ENCODE assay signal across 8 cellular contexts in the genomic region with DNA sequence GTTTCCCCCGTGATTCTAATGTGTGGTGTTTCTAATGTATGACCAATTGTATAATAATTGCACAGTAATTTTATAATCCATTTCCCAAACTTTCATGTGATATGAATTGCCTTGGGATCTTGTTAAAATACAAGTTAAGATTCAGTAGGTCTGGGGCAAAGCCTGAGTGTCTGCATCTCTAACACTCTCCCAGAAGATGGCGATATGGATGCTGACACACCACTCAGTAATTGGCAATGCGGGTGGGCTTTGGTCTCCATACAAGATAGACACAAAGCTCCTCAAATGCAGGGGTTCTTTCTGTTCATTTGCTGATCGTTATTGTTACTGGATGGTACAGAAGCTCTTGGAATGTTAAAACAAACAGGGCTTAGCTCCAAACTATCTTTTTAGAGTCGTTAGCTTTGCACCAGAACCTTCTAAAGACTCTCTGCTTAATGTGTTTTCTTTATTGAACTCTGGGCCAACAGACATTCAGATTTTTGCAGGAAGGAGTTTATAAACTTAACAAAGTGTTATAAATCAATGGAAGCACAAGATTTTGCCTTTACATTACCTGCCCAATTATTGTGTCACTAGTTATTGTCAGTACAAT. TPM values are rescaled to one million over a fixed set of nuclear protein-coding genes. Genes with fewer than 3 reads are reported as not detected.
A peak's percentile ranks its signal among the peaks of the same experiment; 100 is the strongest.
DNase-seq lines count a peak whose midpoint lies in the region; ATAC-seq and TF ChIP-seq lines count a peak whose summit lies in the region.
"Had no signal": no experiment of that assay in that cellular context is flagged by ENCODE, and none has a peak within 500 bp of the region (broad histone marks: within the 10 kb centered on the region; RNA-seq: fewer than 3 reads in every experiment).

No MANE protein-coding gene starts in this region.

- DNase-seq in GM13977 (ENCODE audit: low spot score) (no peak), KBM-7 (peak; percentile 23), astrocyte of the spinal cord (ENCODE audit: low read depth, low spot score) (peak; percentile 39), neuronal stem cell (ENCODE audit: low spot score) (peak; percentile 63), occipital lobe (lab: John Stamatoyannopoulos, UW) (no peak), stomach (no peak)

- peak overlapping the region; percentile 85 for H2AFZ ChIP-seq in neuronal stem cell (ENCODE audit: low read length)

- no CpG with 5 or more reads among the region's 5 CpGs for WGBS in neuronal stem cell (ENCODE audit: extremely low coverage in 2 of 2, insufficient read length in 2 of 2, insufficient replicate concordance in 1 of 2), 2 donors
- WGBS in stomach, 5 donors: 15 to 23% (median 19%) methylated on average over 5 of the region's 5 CpGs

- no peak overlapping the region for H3K4me2 ChIP-seq in neuronal stem cell (ENCODE audit: insufficient read depth, low read length, poor library complexity, severe bottlenecking)

- no peak overlapping the region for H2AK5ac ChIP-seq in neuronal stem cell (ENCODE audit: low read depth, low read length)

- H3K36me3 ChIP-seq in neuronal stem cell (replicated peaks in 1 of 2; ENCODE audit: control insufficient read depth in 2 of 2, insufficient read depth in 2 of 2, low read length in 2 of 2) (no peaks in the 10 kb centered on the region), stomach (no peaks in the 10 kb centered on the region)

- H3K23ac ChIP-seq in neuronal stem cell (ENCODE audit: low read depth, low read length, poor library complexity): no peak overlapping the region

- H3K79me1 ChIP-seq in neuronal stem cell (ENCODE audit: low read depth, low read length): no peaks in the 10 kb centered on the region

- intact Hi-C loops in stomach (cut with DNase I; ENCODE audit: low total_unique reads): no loop called here

- no peak for TF ChIP-seq EP300 in stomach (IDR thresholded peaks at IDR 0.05)

- H3K4ac ChIP-seq in neuronal stem cell (ENCODE audit: low read length): no peak overlapping the region

- no peak for TF ChIP-seq POLR2A in stomach (IDR thresholded peaks at IDR 0.05)

- H3K4me1 ChIP-seq in neuronal stem cell (ENCODE audit: control insufficient read depth in 2 of 2, insufficient read depth in 1 of 2, low read depth in 1 of 2, low read length in 2 of 2): peaks cover 2 to 5% of the 10 kb centered on the region in 2 donors
- peaks cover 0 to 4% (median 2%) of the 10 kb centered on the region in 4 donors for H3K4me1 ChIP-seq in stomach

- no peak overlapping the region for H3K27ac ChIP-seq in neuronal stem cell (replicated peaks; ENCODE audit: low read length)
- H3K27ac ChIP-seq in stomach: no peak overlapping the region
- H3K27ac ChIP-seq: SK-N-MC had no signal

- no peak overlapping the region for H4K91ac ChIP-seq in neuronal stem cell (ENCODE audit: low read depth, low read length, poor library complexity)

- no peaks in the 10 kb centered on the region for H3K9me3 ChIP-seq in neuronal stem cell (replicated peaks in 1 of 2; ENCODE audit: control insufficient read depth in 2 of 2, insufficient read depth in 1 of 2, low read depth in 1 of 2, low read length in 2 of 2)
- H3K9me3 ChIP-seq in stomach: no peaks in the 10 kb centered on the region

- H2BK15ac ChIP-seq in neuronal stem cell (ENCODE audit: low read length): no peak overlapping the region

- no peak overlapping the region for H4K8ac ChIP-seq in neuronal stem cell (ENCODE audit: low read depth, low read length)

- H3K4me3 ChIP-seq in astrocyte of the spinal cord (ENCODE audit: low read depth, low read length) (no peak overlapping the region), neuronal stem cell (ENCODE audit: low read length in 2 of 2) (no peak overlapping the region), stomach (no peak overlapping the region)
- H3K4me3 ChIP-seq: SK-N-MC had no signal

- ATAC-seq in HG02981 (IDR thresholded peaks at IDR 0.05; ENCODE audit: unreplicated experiment): no peak

- no peak overlapping the region for H3K14ac ChIP-seq in neuronal stem cell (ENCODE audit: low read length)

- H2BK5ac ChIP-seq in neuronal stem cell (ENCODE audit: low read length): no peak overlapping the region

- H3K9ac ChIP-seq in neuronal stem cell (ENCODE audit: low read depth, low read length, poor library complexity): no peak overlapping the region

- in situ Hi-C loops in GM13977 (cut with MboI; ENCODE audit: low pct_unique_long_range_greater_than_20kb, low sequenced_read_pairs, unreplicated experiment): loop anchor here (25.0 kb wide), 1 partner anchor 876 kb away; no protein-coding TSS in a partner anchor
- in situ Hi-C loops in KBM-7 (cut with MboI; ENCODE audit: low pct_unique_long_range_greater_than_20kb, low sequenced_read_pairs): no loop called here
- in situ Hi-C loops in astrocyte of the spinal cord (cut with HindIII; ENCODE audit: low sequenced_read_pairs): no loop called here

- H2BK12ac ChIP-seq in neuronal stem cell (ENCODE audit: low read length): no peak overlapping the region

- H2BK120ac ChIP-seq in neuronal stem cell (ENCODE audit: low read depth, low read length): no peak overlapping the region

- no peak overlapping the region for H3K18ac ChIP-seq in neuronal stem cell (ENCODE audit: low read length)

- H3K27me3 ChIP-seq in neuronal stem cell (ENCODE audit: control insufficient read depth in 3 of 3, insufficient read depth in 3 of 3, low read depth in 1 of 3, low read length in 3 of 3): no peaks in the 10 kb centered on the region
- H3K27me3 ChIP-seq in stomach: peaks cover 0 to 4% (median 0%) of the 10 kb centered on the region in 3 donors

- peak; percentile 44 for TF ChIP-seq CTCF in GM13977 (IDR thresholded peaks at IDR 0.05; ENCODE audit: extremely low read depth, insufficient read depth, missing control alignments)
- peak; percentile 64 for TF ChIP-seq CTCF in astrocyte of the spinal cord (IDR thresholded peaks at IDR 0.05; ENCODE audit: low read depth, low read length)
- TF ChIP-seq CTCF in stomach (IDR thresholded peaks at IDR 0.05): peak in 1 of 7 experiments; percentile 9

RNA-seq across cellular contexts. Expression of gene ANO3, which starts 45.4 kb away (rescaled TPM):
- polyA plus RNA-seq in neuronal stem cell (2013, experiment 1 of 2): 0.38 TPM
- 0.36 TPM for polyA plus RNA-seq in neuronal stem cell (2013, experiment 2 of 2)
- total RNA-seq in occipital lobe (6.7 TPM), stomach (under 1 TPM in 2 of 5 donors, not detected in 3; 0.18 to 0.58 TPM)
- polyA plus RNA-seq in stomach: not detected

Comparison
In these comparisons a context has a peak if more than half of its experiments do, and no peak if none do; other contexts are left out.
1. DNase-seq: peak in KBM-7 (single experiment), astrocyte of the spinal cord (single experiment) and neuronal stem cell (single experiment); none in GM13977 (single experiment), occipital lobe (single experiment) and stomach (single experiment).